ENCODE assay signal across 8 cellular contexts in genomic region chr6:167825759-167826229, GRCh38. TPM values are rescaled to one million over a fixed set of nuclear protein-coding genes. Genes with fewer than 3 reads are reported as not detected.
DNase-seq lines count a peak whose midpoint lies in the region; ATAC-seq and TF ChIP-seq lines count a peak whose summit lies in the region.

No MANE protein-coding gene starts in this region.

- TF ChIP-seq CTCF in psoas muscle (IDR thresholded peaks at IDR 0.05) = no peak

- WGBS in psoas muscle, 3 donors = 1 to 2% (median 2%) methylated on average over 35 to 47 of the region's 47 CpGs

- intact Hi-C loops in left ventricle myocardium superior (cut with micrococcal nuclease) (no loop called here), psoas muscle (cut with DNase I) (no loop called here)

- H3K4me3 ChIP-seq in adipocyte (ENCODE audit: low read length) (peak overlapping the region; percentile 86), psoas muscle (peak overlapping the region; percentile 80)

- H3K36me3 ChIP-seq in adipocyte (ENCODE audit: control insufficient read depth, insufficient read depth, low read length, severe bottlenecking) (no peaks in the 10 kb centered on the region), psoas muscle (ENCODE audit: insufficient read depth in 1 of 2, low read depth in 1 of 2) (no peaks in the 10 kb centered on the region)

- H3K27ac ChIP-seq in psoas muscle = no peak overlapping the region

- H3K4me1 ChIP-seq in adipocyte (ENCODE audit: control insufficient read depth, insufficient read depth, low read length) (peaks cover 17% of the 10 kb centered on the region), psoas muscle (peaks cover 6% of the 10 kb centered on the region)

- H3K27me3 ChIP-seq in adipocyte (replicated peaks; ENCODE audit: control insufficient read depth, insufficient read depth, low read length) (no peaks in the 10 kb centered on the region), psoas muscle (ENCODE audit: insufficient read depth in 3 of 3, low read length in 2 of 3) (peaks cover 0 to 8% (median 0%) of the 10 kb centered on the region in 3 donors)

- peak; percentile 17 to 22 for DNase-seq in activated CD4-positive, alpha-beta T cell treated with anti-CD3 and anti-CD28 coated beads for 4 hours
- DNase-seq in activated CD4-positive, alpha-beta T cell treated with anti-CD3 and anti-CD28 coated beads for 1 hour = no peak
- DNase-seq in NCI-H510A treated with DMSO at 0.1 percent for 48 hours (lab: John Stamatoyannopoulos, UW) = peak; percentile 17
- DNase-seq in adipocyte (ENCODE audit: low read depth) = peak; percentile 70
- peak; percentile 63 for DNase-seq in left ventricle myocardium superior
- DNase-seq in psoas muscle = peak; percentile 40 to 58
- DNase-seq in NCI-H2107 (lab: John Stamatoyannopoulos, UW) = no peak
- DNase-seq in Kasumi-1 (lab: John Stamatoyannopoulos, UW) = no peak

- peak; percentile 65 for ATAC-seq in left ventricle myocardium superior
- peak; percentile 58 to 74 (median 64) for ATAC-seq in psoas muscle

- H3K9me3 ChIP-seq in adipocyte (ENCODE audit: control insufficient read depth, low read length) (no peaks in the 10 kb centered on the region), psoas muscle (no peaks in the 10 kb centered on the region)

- H3K9ac ChIP-seq in adipocyte (ENCODE audit: low read length) = peak overlapping the region; percentile 71

RNA-seq across cellular contexts. Expression of gene AFDN, which starts 0.9 kb away (rescaled TPM):
- total RNA-seq in left ventricle myocardium superior (52.6 TPM), psoas muscle (10 to 100 TPM; 32.9 to 35.6 (median 33.3) TPM)
- polyA plus RNA-seq in psoas muscle = 10 to 100 TPM; 12.2 to 16.8 (median 14.6) TPM

Comparison
In these comparisons a context has a peak if more than half of its experiments do, and no peak if none do; other contexts are left out.
1. DNase-seq: peak in activated CD4-positive, alpha-beta T cell treated with anti-CD3 and anti-CD28 coated beads for 4 hours (2 of 2), NCI-H510A treated with DMSO at 0.1 percent for 48 hours (single experiment), adipocyte (single experiment), left ventricle myocardium superior (single experiment) and psoas muscle (2 of 2); none in activated CD4-positive, alpha-beta T cell treated with anti-CD3 and anti-CD28 coated beads for 1 hour (single experiment), NCI-H2107 (single experiment) and Kasumi-1 (0 of 2).